Comparison of ENCODE assay signal across 8 cellular contexts in the genomic region with DNA sequence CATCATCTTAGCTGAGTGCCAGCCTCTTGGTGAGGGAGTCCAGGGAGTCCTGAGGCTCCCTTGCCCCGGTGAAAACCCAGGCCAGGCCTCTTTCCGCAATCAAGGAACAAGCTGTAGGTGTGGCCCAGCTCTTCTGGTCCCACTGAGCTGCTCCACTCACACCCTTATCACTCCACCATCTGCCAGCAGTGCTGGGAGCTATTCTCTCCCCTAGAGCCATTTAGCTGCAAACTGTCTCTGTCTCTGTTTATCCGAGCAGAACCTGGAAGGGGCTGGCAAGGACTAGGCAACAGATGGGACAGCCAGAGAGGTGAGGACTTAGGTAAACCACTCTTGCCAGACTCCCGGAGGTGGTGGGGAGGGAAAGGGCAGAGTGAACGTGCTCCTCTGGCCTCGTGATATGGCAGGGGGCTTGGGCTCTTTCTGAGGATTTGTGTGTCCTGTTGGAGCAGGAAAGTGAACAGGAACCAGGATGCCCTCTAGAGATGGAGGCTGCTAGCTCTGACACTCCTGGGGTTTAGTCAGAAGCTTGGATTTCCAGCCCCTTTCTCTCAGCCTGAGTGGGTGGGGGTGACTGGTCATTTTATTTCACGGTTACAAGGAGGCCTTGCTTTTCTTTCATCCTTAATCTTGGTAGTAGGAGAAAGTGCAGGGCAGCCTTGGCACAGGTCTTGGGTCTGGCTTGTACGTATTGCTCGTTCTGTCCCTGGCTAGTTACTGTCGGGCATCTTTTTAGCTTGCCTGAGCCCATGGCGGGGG. TPM values are rescaled to one million over a fixed set of nuclear protein-coding genes. Genes with fewer than 3 reads are reported as not detected.
DNase-seq lines count a peak whose midpoint lies in the region; ATAC-seq lines count a peak whose summit lies in the region.

No MANE protein-coding gene starts in this region.

- H3K4me3 ChIP-seq in ACC112 (ENCODE audit: low read depth, low read length) (no peak overlapping the region), mesendoderm (ENCODE audit: low read length) (no peak overlapping the region)

- H3K27me3 ChIP-seq in ACC112 (ENCODE audit: insufficient read depth, low read length) (no peaks in the 10 kb centered on the region), mesendoderm (ENCODE audit: insufficient read depth, low read length, poor library complexity) (no peaks in the 10 kb centered on the region)

- peaks cover 22% of the 10 kb centered on the region for H3K79me1 ChIP-seq in mesendoderm (ENCODE audit: low read length)

- no CpG with 5 or more reads among the region's 11 CpGs for WGBS in mesendoderm (ENCODE audit: extremely low coverage, insufficient coverage, low lambda C conversion rate)

- no peak overlapping the region for H2AK5ac ChIP-seq in mesendoderm (ENCODE audit: low read length)

- no peak overlapping the region for H2BK120ac ChIP-seq in mesendoderm (ENCODE audit: low read depth, low read length)

- no peak overlapping the region for H3K4me2 ChIP-seq in mesendoderm (ENCODE audit: low read length)

- ATAC-seq in HG03439 (IDR thresholded peaks at IDR 0.05; ENCODE audit: unreplicated experiment), result no peak

- no peak overlapping the region for H3K23ac ChIP-seq in mesendoderm (ENCODE audit: low read length)

- no peaks in the 10 kb centered on the region for H3K36me3 ChIP-seq in ACC112 (ENCODE audit: insufficient read depth, low read length)
- H3K36me3 ChIP-seq in mesendoderm (ENCODE audit: control insufficient read depth, insufficient read depth, low read length), result no peaks in the 10 kb centered on the region

- peak overlapping the region; percentile 75 for H3K56ac ChIP-seq in mesendoderm (ENCODE audit: low read length)

- H4K5ac ChIP-seq in mesendoderm (ENCODE audit: low read length), result no peak overlapping the region

- peaks cover 69% of the 10 kb centered on the region for H3K79me2 ChIP-seq in ACC112 (ENCODE audit: control insufficient read depth, insufficient read depth, low read length, unreplicated experiment)
- H3K79me2 ChIP-seq in mesendoderm (ENCODE audit: control insufficient read depth, insufficient read depth, low read length), result peaks cover 97% of the 10 kb centered on the region

- H3K4me1 ChIP-seq in ACC112 (ENCODE audit: control insufficient read depth, insufficient read depth, low read length, unreplicated experiment) (peaks cover 39% of the 10 kb centered on the region), mesendoderm (ENCODE audit: control insufficient read depth, low read depth, low read length) (peaks cover 16% of the 10 kb centered on the region)

- peak overlapping the region; percentile 35 for H2BK5ac ChIP-seq in mesendoderm (ENCODE audit: low read length)

- no peak overlapping the region for H2AFZ ChIP-seq in ACC112 (ENCODE audit: low read length, unreplicated experiment)

- DNase-seq in NCI-H1694 treated with DMSO at 0.1 percent for 48 hours (lab: John Stamatoyannopoulos, UW), result peak; percentile 77
- peak; percentile 43 to 76 for DNase-seq in cerebellar nuclear complex (lab: John Stamatoyannopoulos, UW)
- DNase-seq in mesendoderm, result peak; percentile 91
- DNase-seq in cortex of kidney (lab: John Stamatoyannopoulos, UW), result no peak
- no peak for DNase-seq in NCI-H1105 (lab: John Stamatoyannopoulos, UW)
- no peak for DNase-seq in activated naive CD4-positive, alpha-beta T cell treated with anti-CD3 and anti-CD28 coated beads, Interleukin-2, amount 50 U/mL, for 16 hours

- peak overlapping the region; percentile 50 for H3K9ac ChIP-seq in mesendoderm (ENCODE audit: low read length)

- no peak overlapping the region for H3K4ac ChIP-seq in mesendoderm (ENCODE audit: low read depth, low read length)

- H4K8ac ChIP-seq in mesendoderm (ENCODE audit: low read depth, low read length), result no peak overlapping the region

- peak overlapping the region; percentile 85 for H3K27ac ChIP-seq in ACC112 (ENCODE audit: low read depth, low read length)
- H3K27ac ChIP-seq in mesendoderm (ENCODE audit: low read depth, low read length), result no peak overlapping the region

- H2BK15ac ChIP-seq in mesendoderm (replicated peaks; ENCODE audit: low read depth), result no peak overlapping the region

- peak overlapping the region; percentile 2 for H3K18ac ChIP-seq in mesendoderm (ENCODE audit: low read length)

RNA-seq across cellular contexts. Expression of gene B3GNT2, which starts 19.6 kb away (rescaled TPM):
- polyA plus RNA-seq in mesendoderm (2013, experiment 1 of 2), result 25.2 TPM
- 25.4 TPM for polyA plus RNA-seq in mesendoderm (2013, experiment 2 of 2)

Comparison
In these comparisons a context has a peak if more than half of its experiments do, and no peak if none do; other contexts are left out.
1. DNase-seq: peak in NCI-H1694 treated with DMSO at 0.1 percent for 48 hours (single experiment), cerebellar nuclear complex (2 of 2) and mesendoderm (single experiment); none in cortex of kidney (single experiment), NCI-H1105 (single experiment) and activated naive CD4-positive, alpha-beta T cell treated with anti-CD3 and anti-CD28 coated beads, Interleukin-2, amount 50 U/mL, for 16 hours (single experiment).